Comparison of ENCODE assay signal across 9 cellular contexts in genomic region chr3:37945803-37946530, GRCh38. TPM values are rescaled to one million over a fixed set of nuclear protein-coding genes. Genes with fewer than 3 reads are reported as not detected.
DNase-seq lines count a peak whose midpoint lies in the region; ATAC-seq and TF ChIP-seq lines count a peak whose summit lies in the region.
"Had no signal": no experiment of that assay in that cellular context is flagged by ENCODE, and none has a peak within 500 bp of the region (broad histone marks: within the 10 kb centered on the region; RNA-seq: fewer than 3 reads in every experiment).

No MANE protein-coding gene starts in this region.

- H3K4me1 ChIP-seq in sigmoid colon (peaks cover 0 to 65% (median 58%) of the 10 kb centered on the region in 4 donors), HAP-1 (no peaks in the 10 kb centered on the region)

- H3K27ac ChIP-seq in sigmoid colon, result peak overlapping the region; percentile 56 to 78 (median 68)
- H3K27ac ChIP-seq: HL-60 had no signal

- DNase-seq in G401 (ENCODE audit: low spot score), result peak; percentile 68
- no peak for DNase-seq in WTC11 (ENCODE audit: low spot score)
- peak; percentile 30 for DNase-seq in left ventricle myocardium superior
- no peak for DNase-seq in sigmoid colon
- no peak for DNase-seq in GM13977 (ENCODE audit: low spot score)
- no peak for DNase-seq in COR-L47 (lab: John Stamatoyannopoulos, UW)
- no peak for DNase-seq in HAP-1 (ENCODE audit: low spot score in 2 of 2)

- TF ChIP-seq CTCF in WTC11 (IDR thresholded peaks at IDR 0.05), result no peak
- no peak for TF ChIP-seq CTCF in sigmoid colon (IDR thresholded peaks at IDR 0.05)
- TF ChIP-seq CTCF in GM13977 (IDR thresholded peaks at IDR 0.05; ENCODE audit: extremely low read depth, insufficient read depth, missing control alignments), result no peak

- intact Hi-C loops in left ventricle myocardium superior (cut with micrococcal nuclease), result no loop called here
- intact Hi-C loops in sigmoid colon (cut with DNase I), result no loop called here

- WGBS in sigmoid colon, 2 donors, result 31 to 45% methylated on average over 8 of the region's 8 CpGs

- H3K27ac Mint-ChIP-seq in WTC11, result peak overlapping the region; percentile 7; the same call in 1 of the 2 replicates

- POLR2A ChIA-PET in WTC11 (lab: Charles Lee), result no interaction called here

- H3K27me3 ChIP-seq in sigmoid colon (no peaks in the 10 kb centered on the region), HAP-1 (ENCODE audit: low read depth) (no peaks in the 10 kb centered on the region)

- no peak for TF ChIP-seq POLR2A in sigmoid colon (IDR thresholded peaks at IDR 0.05)

- no peak overlapping the region for H3K4me3 Mint-ChIP-seq in WTC11

- CTCF ChIA-PET in WTC11 (lab: Charles Lee), result interaction anchor here (1.1 to 1.6 kb wide), 3 partner anchors 21 to 91 kb away, joined by 4 to 7 read pairs (median 6); no protein-coding TSS in a partner anchor

- H3K4me3 ChIP-seq in sigmoid colon (no peak overlapping the region), HAP-1 (no peak overlapping the region)

- H3K9me3 ChIP-seq in sigmoid colon (no peaks in the 10 kb centered on the region), HAP-1 (no peaks in the 10 kb centered on the region)

- no peak for TF ChIP-seq EP300 in sigmoid colon (IDR thresholded peaks at IDR 0.05)

- H3K27me3 Mint-ChIP-seq in WTC11 (ENCODE audit: low read depth), result no peaks in the 10 kb centered on the region

- H3K9me3 Mint-ChIP-seq in WTC11, result no peaks in the 10 kb centered on the region

- peaks cover 20% of the 10 kb centered on the region for H3K4me1 Mint-ChIP-seq in WTC11

- in situ Hi-C loops in G401 (cut with HindIII; ENCODE audit: low sequenced_read_pairs), result no loop called here
- in situ Hi-C loops in GM13977 (cut with MboI; ENCODE audit: low pct_unique_long_range_greater_than_20kb, low sequenced_read_pairs, unreplicated experiment), result no loop called here
- in situ Hi-C loops in HAP-1 (cut with MboI; ENCODE audit: low sequenced_read_pairs), result no loop called here

- H3K36me3 ChIP-seq in sigmoid colon, result peaks cover 0 to 9% (median 3%) of the 10 kb centered on the region in 4 donors
- H3K36me3 ChIP-seq in HAP-1 (replicated peaks), result no peaks in the 10 kb centered on the region

- ATAC-seq in WTC11 (no peak), left ventricle myocardium superior (peak; percentile 72), HG02981 (IDR thresholded peaks at IDR 0.05; ENCODE audit: unreplicated experiment) (no peak)

- peaks cover 9% of the 10 kb centered on the region for H3K36me3 Mint-ChIP-seq in WTC11

TF ChIP-seq in WTC11, 78 proteins besides CTCF, POLR2A, EP300 and RAD21:
- TF ChIP-seq ATF3 (CRISPR knock-in tag; conservative IDR thresholded peaks at IDR 0.05) (no peak), MXD4 (CRISPR knock-in tag; IDR thresholded peaks at IDR 0.05; ENCODE audit: borderline replicate concordance) (no peak), ATF6 (CRISPR knock-in tag; IDR thresholded peaks at IDR 0.05) (no peak), OVOL2 (CRISPR knock-in tag; IDR thresholded peaks at IDR 0.05; ENCODE audit: borderline replicate concordance) (no peak), E2F4 (CRISPR knock-in tag; IDR thresholded peaks at IDR 0.05; ENCODE audit: borderline replicate concordance, low read depth) (no peak), ZNF512 (CRISPR knock-in tag; IDR thresholded peaks at IDR 0.05; ENCODE audit: borderline replicate concordance) (no peak), ZNF396 (CRISPR knock-in tag; IDR thresholded peaks at IDR 0.05; ENCODE audit: borderline replicate concordance) (no peak), CREM (CRISPR knock-in tag; IDR thresholded peaks at IDR 0.05) (no peak)
- TF ChIP-seq, protein P1, sequence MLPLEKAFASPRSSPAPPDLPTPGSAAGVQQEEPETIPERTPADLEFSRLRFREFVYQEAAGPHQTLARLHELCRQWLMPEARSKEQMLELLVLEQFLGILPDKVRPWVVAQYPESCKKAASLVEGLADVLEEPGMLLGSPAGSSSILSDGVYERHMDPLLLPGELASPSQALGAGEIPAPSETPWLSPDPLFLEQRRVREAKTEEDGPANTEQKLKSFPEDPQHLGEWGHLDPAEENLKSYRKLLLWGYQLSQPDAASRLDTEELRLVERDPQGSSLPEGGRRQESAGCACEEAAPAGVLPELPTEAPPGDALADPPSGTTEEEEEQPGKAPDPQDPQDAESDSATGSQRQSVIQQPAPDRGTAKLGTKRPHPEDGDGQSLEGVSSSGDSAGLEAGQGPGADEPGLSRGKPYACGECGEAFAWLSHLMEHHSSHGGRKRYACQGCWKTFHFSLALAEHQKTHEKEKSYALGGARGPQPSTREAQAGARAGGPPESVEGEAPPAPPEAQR (CRISPR knock-in tag; IDR thresholded peaks at IDR 0.05), result no peak
- TF ChIP-seq, protein P2, sequence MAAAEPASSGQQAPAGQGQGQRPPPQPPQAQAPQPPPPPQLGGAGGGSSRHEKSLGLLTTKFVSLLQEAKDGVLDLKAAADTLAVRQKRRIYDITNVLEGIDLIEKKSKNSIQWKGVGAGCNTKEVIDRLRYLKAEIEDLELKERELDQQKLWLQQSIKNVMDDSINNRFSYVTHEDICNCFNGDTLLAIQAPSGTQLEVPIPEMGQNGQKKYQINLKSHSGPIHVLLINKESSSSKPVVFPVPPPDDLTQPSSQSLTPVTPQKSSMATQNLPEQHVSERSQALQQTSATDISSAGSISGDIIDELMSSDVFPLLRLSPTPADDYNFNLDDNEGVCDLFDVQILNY (CRISPR knock-in tag; IDR thresholded peaks at IDR 0.05), result no peak
TF ChIP-seq in WTC11: peak in this region for 0.

RNA-seq across cellular contexts. Expression of gene VILL, which starts 44.6 kb away (rescaled TPM):
- 7.1 and 8.2 TPM in 2 replicates for total RNA-seq in G401 (2014; rRNA removed; shearing (Covaris generic))
- total RNA-seq in WTC11 (2021) (4.7 to 5.9 TPM (median 4.7 TPM) in 3 replicates), left ventricle myocardium superior (2.7 TPM), sigmoid colon (1 to 10 TPM; 5.3 to 8.3 (median 6.6) TPM)
- 100 to 1,000 TPM in 1 of 3 donors, 10 to 100 TPM in 2; 81.7 to 175 (median 97.0) TPM for polyA plus RNA-seq in sigmoid colon

Comparison
In these comparisons a context has a peak if more than half of its experiments do, and no peak if none do; other contexts are left out.
1. DNase-seq: peak in G401 (single experiment) and left ventricle myocardium superior (single experiment); none in WTC11 (single experiment), sigmoid colon (single experiment), GM13977 (single experiment), COR-L47 (single experiment) and HAP-1 (0 of 2).